1 cellular context compared by ENCODE assay signal in genomic region chr3:42591811-42592210, GRCh38.
TF ChIP-seq lines count a peak whose summit lies in the region.

No MANE protein-coding gene starts in this region.

TF ChIP-seq in HepG2, 621 proteins besides CTCF, POLR2A, EP300 and RAD21:
- TF ChIP-seq HMG20A (CRISPR knock-in tag; IDR thresholded peaks at IDR 0.05; ENCODE audit: borderline replicate concordance): no peak
- TF ChIP-seq SAP130 (CRISPR knock-in tag; IDR thresholded peaks at IDR 0.05; ENCODE audit: low read depth): peak; percentile 35; the same call in 1 of the 2 replicates
